In genomic region chr11:73263640-73264039, GRCh38 we compare ENCODE assay signal across 24 cellular contexts. TPM values are rescaled to one million over a fixed set of nuclear protein-coding genes. Genes with fewer than 3 reads are reported as not detected.
"Had no signal": no experiment of that assay in that cellular context is flagged by ENCODE, and none has a peak within 500 bp of the region (broad histone marks: within the 10 kb centered on the region; RNA-seq: fewer than 3 reads in every experiment).

No MANE protein-coding gene starts in this region.

- H3K4me3 ChIP-seq: colonic mucosa, gastrocnemius medialis, lung, prostate gland, uterus had no signal

- H3K79me2 ChIP-seq: parathyroid adenoma had no signal

- ATAC-seq: sciatic nerve; stimulated activated memory B cell treated with anti-CD40 and anti-IgM and Interleukin-4, amounts not matched to agents 10 μg/mL and 1 μg/mL and 100 μg/mL, for 72 hours had no signal

- H3K36me3 ChIP-seq: colonic mucosa, gastrocnemius medialis, left ventricle myocardium inferior, prostate gland, spleen, tibial artery, upper lobe of left lung, uterus had no signal

- H3K27ac ChIP-seq: colonic mucosa, left ventricle myocardium inferior, parathyroid adenoma, prostate gland, upper lobe of left lung, uterus had no signal

- H3K27ac Mint-ChIP-seq: immature natural killer cell; nephron; stimulated activated memory B cell treated with anti-CD40 and anti-IgM and Interleukin-4, amounts not matched to agents 10 μg/mL and 1 μg/mL and 100 μg/mL, for 72 hours; stimulated activated naive CD8-positive, alpha-beta T cell treated with anti-CD3 and anti-CD28 coated beads, Interleukin-15, Interleukin-2, amounts not matched to agents 100 ng/mL and 50 ng/mL, for 24 hours had no signal

- H3K27me3 ChIP-seq: tibial artery had no signal

- DNase-seq: colonic mucosa; dermis blood vessel endothelial cell; effector CD4-positive, alpha-beta T cell; immature natural killer cell; left ventricle myocardium inferior; midbrain; spleen; stimulated activated CD4-positive, alpha-beta T cell treated with anti-CD3 and anti-CD28 coated beads, Interleukin-15, amount 100 ng/mL, for 24 hours; stimulated activated CD4-positive, alpha-beta T cell treated with anti-CD3 and anti-CD28 coated beads, Interleukin-1b, Interleukin-23, amount 100 ng/mL, for 48 hours; stimulated activated CD4-positive, alpha-beta T cell treated with anti-CD3 and anti-CD28 coated beads, Interleukin-4, amount 100 ng/mL, for 24 hours; tibial artery had no signal

- FAIRE-seq: keratinocyte had no signal

- H3K9me3 ChIP-seq: colonic mucosa, gastrocnemius medialis, left ventricle myocardium inferior, prostate gland, spleen, tibial artery, upper lobe of left lung, uterus had no signal

- H3K36me3 Mint-ChIP-seq: immature natural killer cell; stimulated activated memory B cell treated with anti-CD40 and anti-IgM and Interleukin-4, amounts not matched to agents 10 μg/mL and 1 μg/mL and 100 μg/mL, for 72 hours had no signal

- H3K4me1 ChIP-seq: colonic mucosa, parathyroid adenoma had no signal

- H3K9ac ChIP-seq: parathyroid adenoma had no signal

- H3K9me3 Mint-ChIP-seq: immature natural killer cell; stimulated activated memory B cell treated with anti-CD40 and anti-IgM and Interleukin-4, amounts not matched to agents 10 μg/mL and 1 μg/mL and 100 μg/mL, for 72 hours; stimulated activated naive CD8-positive, alpha-beta T cell treated with anti-CD3 and anti-CD28 coated beads, Interleukin-15, Interleukin-2, amounts not matched to agents 100 ng/mL and 50 ng/mL, for 24 hours had no signal

- H3K4me1 Mint-ChIP-seq: immature natural killer cell; stimulated activated memory B cell treated with anti-CD40 and anti-IgM and Interleukin-4, amounts not matched to agents 10 μg/mL and 1 μg/mL and 100 μg/mL, for 72 hours had no signal

- H3K4me3 Mint-ChIP-seq: immature natural killer cell; nephron; stimulated activated memory B cell treated with anti-CD40 and anti-IgM and Interleukin-4, amounts not matched to agents 10 μg/mL and 1 μg/mL and 100 μg/mL, for 72 hours; stimulated activated naive CD8-positive, alpha-beta T cell treated with anti-CD3 and anti-CD28 coated beads, Interleukin-15, Interleukin-2, amounts not matched to agents 100 ng/mL and 50 ng/mL, for 24 hours had no signal

RNA-seq across cellular contexts. Expression of gene P2RY6, which starts 8.5 kb away (rescaled TPM):
- total RNA-seq: dermis blood vessel endothelial cell, fibroblast of villous mesenchyme had no signal

RNA-seq across cellular contexts. Expression of gene ARHGEF17, which starts 44.4 kb away (rescaled TPM):
- polyA plus RNA-seq: immature natural killer cell had no signal

RNA-seq across cellular contexts. Expression of gene P2RY2, which starts 45.6 kb away (rescaled TPM):
- total RNA-seq: temporal lobe had no signal
